21 cellular contexts compared by ENCODE assay signal in genomic region chr20:61434361-61434781, GRCh38.
DNase-seq lines count a peak whose midpoint lies in the region; ATAC-seq and TF ChIP-seq lines count a peak whose summit lies in the region.
"Had no signal": no experiment of that assay in that cellular context is flagged by ENCODE, and none has a peak within 500 bp of the region (broad histone marks: within the 10 kb centered on the region; RNA-seq: fewer than 3 reads in every experiment).

No MANE protein-coding gene starts in this region.

- CTCF ChIA-PET in HEK293T (lab: Yijun Ruan, JAX), result no interaction called here

- TF ChIP-seq POLR2A in testis (IDR thresholded peaks at IDR 0.05), result no peak

- H4K20me1 ChIP-seq in BLaER1 (no peaks in the 10 kb centered on the region), neural cell (ENCODE audit: insufficient read depth) (peaks cover 2% of the 10 kb centered on the region)

- peaks cover 21% of the 10 kb centered on the region for H3K4me1 ChIP-seq in BLaER1
- peaks cover 7% of the 10 kb centered on the region for H3K4me1 ChIP-seq in testis

- no peak for ATAC-seq in HG02678 (IDR thresholded peaks at IDR 0.05; ENCODE audit: unreplicated experiment)
- ATAC-seq in stimulated activated effector memory CD8-positive, alpha-beta T cell treated with anti-CD3 and anti-CD28 coated beads, Interleukin-12 subunit alpha, Interleukin-12 subunit beta, amount 100 ng/mL, for 72 hours, result no peak
- ATAC-seq: effector memory CD8-positive, alpha-beta T cell; naive thymus-derived CD4-positive, alpha-beta T cell; stimulated activated naive B cell treated with anti-CD40 and anti-IgM and Interleukin-4, amounts not matched to agents 10 μg/mL and 1 μg/mL and 100 μg/mL, for 72 hours had no signal

- no peak for TF ChIP-seq CTCF in choroid plexus epithelial cell (conservative IDR thresholded peaks at IDR 0.05; ENCODE audit: low read depth, low read length)
- no peak for TF ChIP-seq CTCF in neural cell (IDR thresholded peaks at IDR 0.05; ENCODE audit: poor library complexity, severe bottlenecking)
- TF ChIP-seq CTCF in testis (IDR thresholded peaks at IDR 0.05), result no peak

- no peaks in the 10 kb centered on the region for H3K36me3 Mint-ChIP-seq in stimulated activated effector memory CD8-positive, alpha-beta T cell treated with anti-CD3 and anti-CD28 coated beads, Interleukin-12 subunit alpha, Interleukin-12 subunit beta, amount 100 ng/mL, for 72 hours
- H3K36me3 Mint-ChIP-seq: stimulated activated naive B cell treated with anti-CD40 and anti-IgM and Interleukin-4, amounts not matched to agents 10 μg/mL and 1 μg/mL and 100 μg/mL, for 72 hours had no signal

- no peaks in the 10 kb centered on the region for H3K36me3 ChIP-seq in BLaER1
- no peaks in the 10 kb centered on the region for H3K36me3 ChIP-seq in neural cell (ENCODE audit: insufficient read depth, low read length)
- no peaks in the 10 kb centered on the region for H3K36me3 ChIP-seq in testis (ENCODE audit: low read depth, missing control alignments)
- H3K36me3 ChIP-seq: tibial nerve had no signal

- 53 to 56% methylated on average over 16 to 18 of the region's 18 CpGs for WGBS in testis, 2 donors

- H3K4me3 ChIP-seq in BLaER1 (no peak overlapping the region), choroid plexus epithelial cell (ENCODE audit: low read depth, low read length) (no peak overlapping the region), neural cell (ENCODE audit: low read length) (peak overlapping the region; percentile 57), testis (no peak overlapping the region)
- H3K4me3 ChIP-seq: PC-9, tibial nerve had no signal

- DNase-seq in HEK293T (ENCODE audit: extremely low spot score) (peak; percentile 13), choroid plexus epithelial cell (ENCODE audit: low read depth) (peak; percentile 18), Kasumi-1 (lab: John Stamatoyannopoulos, UW) (no peak), testis (no peak)
- no peak for DNase-seq in stimulated activated effector memory CD8-positive, alpha-beta T cell treated with anti-CD3 and anti-CD28 coated beads, Interleukin-12 subunit alpha, Interleukin-12 subunit beta, amount 100 ng/mL, for 72 hours (ENCODE audit: low spot score in 2 of 2)
- DNase-seq: activated CD4-positive, alpha-beta T cell treated with anti-CD3 and anti-CD28 coated beads, Interleukin-2, amount 10 ng/mL, durations not matched to agents 7 days and 5 days; activated CD8-positive, alpha-beta memory T cell treated with anti-CD3 and anti-CD28 coated beads, Interleukin-2, amount 50 U/mL, for 48 hours; amniotic stem cell; effector memory CD8-positive, alpha-beta T cell; EL; KG1; naive thymus-derived CD4-positive, alpha-beta T cell; NCI-H1048; NCI-H2107; NCI-H82; PC-9; stimulated activated naive B cell treated with anti-CD40 and anti-IgM and Interleukin-4, amounts not matched to agents 10 μg/mL and 1 μg/mL and 100 μg/mL, for 72 hours had no signal

- no peaks in the 10 kb centered on the region for H3K9me2 ChIP-seq in neural cell (ENCODE audit: insufficient read depth, low read length)

- H3K4me3 Mint-ChIP-seq in stimulated activated effector memory CD8-positive, alpha-beta T cell treated with anti-CD3 and anti-CD28 coated beads, Interleukin-12 subunit alpha, Interleukin-12 subunit beta, amount 100 ng/mL, for 72 hours, result no peak overlapping the region
- H3K4me3 Mint-ChIP-seq: activated CD4-positive, alpha-beta T cell treated with anti-CD3 and anti-CD28 coated beads, Interleukin-2, amount 10 ng/mL, durations not matched to agents 7 days and 5 days; effector memory CD8-positive, alpha-beta T cell; naive thymus-derived CD4-positive, alpha-beta T cell; stimulated activated naive B cell treated with anti-CD40 and anti-IgM and Interleukin-4, amounts not matched to agents 10 μg/mL and 1 μg/mL and 100 μg/mL, for 72 hours had no signal

- H3K9ac ChIP-seq in BLaER1 (no peak overlapping the region), neural cell (ENCODE audit: low read length) (peak overlapping the region; percentile 55)

- H3K9me3 Mint-ChIP-seq in stimulated activated effector memory CD8-positive, alpha-beta T cell treated with anti-CD3 and anti-CD28 coated beads, Interleukin-12 subunit alpha, Interleukin-12 subunit beta, amount 100 ng/mL, for 72 hours, result no peaks in the 10 kb centered on the region

- no peaks in the 10 kb centered on the region for H3K9me3 ChIP-seq in BLaER1
- no peaks in the 10 kb centered on the region for H3K9me3 ChIP-seq in neural cell (ENCODE audit: low read length)
- no peaks in the 10 kb centered on the region for H3K9me3 ChIP-seq in testis
- H3K9me3 ChIP-seq: tibial nerve had no signal

- H2AFZ ChIP-seq in neural cell (ENCODE audit: low read depth, low read length), result no peak overlapping the region
- H2AFZ ChIP-seq: PC-9 had no signal

- no peak overlapping the region for H3K27ac Mint-ChIP-seq in stimulated activated effector memory CD8-positive, alpha-beta T cell treated with anti-CD3 and anti-CD28 coated beads, Interleukin-12 subunit alpha, Interleukin-12 subunit beta, amount 100 ng/mL, for 72 hours
- H3K27ac Mint-ChIP-seq: activated CD4-positive, alpha-beta T cell treated with anti-CD3 and anti-CD28 coated beads, Interleukin-2, amount 10 ng/mL, durations not matched to agents 7 days and 5 days; effector memory CD8-positive, alpha-beta T cell; naive thymus-derived CD4-positive, alpha-beta T cell; stimulated activated naive B cell treated with anti-CD40 and anti-IgM and Interleukin-4, amounts not matched to agents 10 μg/mL and 1 μg/mL and 100 μg/mL, for 72 hours had no signal

- no peaks in the 10 kb centered on the region for H3K79me2 ChIP-seq in neural cell (replicated peaks; ENCODE audit: insufficient read depth, low read length)

- peaks cover 10% of the 10 kb centered on the region for H3F3A ChIP-seq in neural cell (ENCODE audit: insufficient read depth, low read length, poor library complexity, severe bottlenecking)

- POLR2A ChIA-PET in HEK293T (lab: Yijun Ruan, JAX), result no interaction called here

- no peaks in the 10 kb centered on the region for H3K27me3 ChIP-seq in BLaER1
- no peaks in the 10 kb centered on the region for H3K27me3 ChIP-seq in neural cell (ENCODE audit: insufficient read depth, low read depth, low read length)
- no peaks in the 10 kb centered on the region for H3K27me3 ChIP-seq in testis

- H3K4me2 ChIP-seq in BLaER1, result peak overlapping the region; percentile 35; the same call in 1 of the 2 replicates
- H3K4me2 ChIP-seq in neural cell (ENCODE audit: low read length), result peak overlapping the region; percentile 43
- H3K4me2 ChIP-seq: PC-9 had no signal

- intact Hi-C loops in testis (cut with DNase I; ENCODE audit: low total_unique reads), result no loop called here

- peak; percentile 55 for TF ChIP-seq EP300 in neural cell (conservative IDR thresholded peaks at IDR 0.05; ENCODE audit: poor library complexity, severe bottlenecking)

- H3K27ac ChIP-seq in BLaER1 (no peak overlapping the region), neural cell (ENCODE audit: low read length) (peak overlapping the region; percentile 88), testis (no peak overlapping the region)
- H3K27ac ChIP-seq: PC-9, tibial nerve had no signal

- H3K4me1 Mint-ChIP-seq in stimulated activated effector memory CD8-positive, alpha-beta T cell treated with anti-CD3 and anti-CD28 coated beads, Interleukin-12 subunit alpha, Interleukin-12 subunit beta, amount 100 ng/mL, for 72 hours, result no peaks in the 10 kb centered on the region
- H3K4me1 Mint-ChIP-seq: activated CD4-positive, alpha-beta T cell treated with anti-CD3 and anti-CD28 coated beads, Interleukin-2, amount 10 ng/mL, durations not matched to agents 7 days and 5 days; naive thymus-derived CD4-positive, alpha-beta T cell; stimulated activated naive B cell treated with anti-CD40 and anti-IgM and Interleukin-4, amounts not matched to agents 10 μg/mL and 1 μg/mL and 100 μg/mL, for 72 hours had no signal

- TF ChIP-seq RAD21 in neural cell (conservative IDR thresholded peaks at IDR 0.05), result peak; percentile 38

TF ChIP-seq in HEK293T, 16 proteins besides CTCF, POLR2A, EP300 and RAD21 (continues in another document):
- TF ChIP-seq FOXK2 (IDR thresholded peaks at IDR 0.05) (no peak), SUZ12 (IDR thresholded peaks at IDR 0.05) (no peak), ELF4 (IDR thresholded peaks at IDR 0.05) (no peak), CTBP1 (IDR thresholded peaks at IDR 0.05; ENCODE audit: borderline replicate concordance) (no peak), HDGF (IDR thresholded peaks at IDR 0.05; ENCODE audit: borderline replicate concordance) (no peak), NFRKB (IDR thresholded peaks at IDR 0.05) (no peak), TARDBP (IDR thresholded peaks at IDR 0.05) (no peak), PKNOX1 (IDR thresholded peaks at IDR 0.05) (no peak), FOXA1 (IDR thresholded peaks at IDR 0.05) (no peak), LEF1 (IDR thresholded peaks at IDR 0.05; ENCODE audit: borderline replicate concordance) (no peak)

TF ChIP-seq in neural cell, 6 proteins besides CTCF, POLR2A, EP300 and RAD21 (continues in another document):
- TF ChIP-seq EZH2 (IDR thresholded peaks at IDR 0.05; ENCODE audit: borderline replicate concordance, insufficient read depth, low read length, poor library complexity, severe bottlenecking), result no peak
- no peak for TF ChIP-seq TAF1 (IDR thresholded peaks at IDR 0.05; ENCODE audit: low read depth)
- TF ChIP-seq REST (IDR thresholded peaks at IDR 0.05; ENCODE audit: borderline replicate concordance), result peak; percentile 46
- no peak for TF ChIP-seq SMC3 (conservative IDR thresholded peaks at IDR 0.05; ENCODE audit: poor library complexity)

Comparison
In these comparisons a context has a peak if more than half of its experiments do, and no peak if none do; other contexts are left out.
1. DNase-seq: peak in HEK293T (single experiment) and choroid plexus epithelial cell (single experiment); none in Kasumi-1 (0 of 2), stimulated activated effector memory CD8-positive, alpha-beta T cell treated with anti-CD3 and anti-CD28 coated beads, Interleukin-12 subunit alpha, Interleukin-12 subunit beta, amount 100 ng/mL, for 72 hours (0 of 2) and testis (single experiment).